ENCODE assay signal across 27 cellular contexts in genomic region chr5:59433174-59433573, GRCh38.
A peak's percentile ranks its signal among the peaks of the same experiment; 100 is the strongest.
DNase-seq lines count a peak whose midpoint lies in the region; ATAC-seq, FAIRE-seq and TF ChIP-seq lines count a peak whose summit lies in the region.
"Had no signal": no experiment of that assay in that cellular context is flagged by ENCODE, and none has a peak within 500 bp of the region (broad histone marks: within the 10 kb centered on the region; RNA-seq: fewer than 3 reads in every experiment).

No MANE protein-coding gene starts in this region.

- no peak overlapping the region for H3K4me2 ChIP-seq in HepG2 (ENCODE audit: low read depth, low read length)
- H3K4me2 ChIP-seq in neural progenitor cell, result no peak overlapping the region
- H3K4me2 ChIP-seq: BLaER1 had no signal

- peaks cover 0 to 12% (median 2%) of the 10 kb centered on the region in 4 donors for H3K4me1 ChIP-seq in right lobe of liver
- H3K4me1 ChIP-seq in HepG2 (ENCODE audit: insufficient read depth, low read length), result no peaks in the 10 kb centered on the region
- peaks cover 8% of the 10 kb centered on the region for H3K4me1 ChIP-seq in neural progenitor cell
- H3K4me1 ChIP-seq in foreskin keratinocyte, result peaks cover 7% of the 10 kb centered on the region
- H3K4me1 ChIP-seq: BE2C, BLaER1 had no signal

- FAIRE-seq in HepG2 (lab: Jason Lieb, UNC), result no peak
- FAIRE-seq: A204.1, G401.6, GM12891, GM19239 had no signal

- in situ Hi-C loops in HepG2 (cut with HindIII; ENCODE audit: extremely low pct_ligation_motif_present, low pct_unique_long_range_greater_than_20kb), result no loop called here

- no peaks in the 10 kb centered on the region for H3F3A ChIP-seq in neural progenitor cell (ENCODE audit: low read depth)

- no peak for TF ChIP-seq POLR2A in right lobe of liver (IDR thresholded peaks at IDR 0.05)
- no peak for TF ChIP-seq POLR2A in HepG2 (IDR thresholded peaks at IDR 0.05; ENCODE audit: insufficient read depth in 1 of 2, low read depth in 2 of 2, low read length in 2 of 2)

- H3K79me2 ChIP-seq in HepG2 (ENCODE audit: insufficient read depth, low read length), result no peaks in the 10 kb centered on the region
- no peaks in the 10 kb centered on the region for H3K79me2 ChIP-seq in neural progenitor cell (ENCODE audit: low read depth)

- no peaks in the 10 kb centered on the region for H3K27me3 Mint-ChIP-seq in neural progenitor cell (ENCODE audit: insufficient read depth, low read depth)

- ATAC-seq in right lobe of liver (peak; percentile 77 to 87 (median 83)), HepG2 (no peak), left lobe of liver (peak; percentile 52), foreskin keratinocyte (no peak)

- H3K36me3 Mint-ChIP-seq in neural progenitor cell, result no peaks in the 10 kb centered on the region
- H3K36me3 Mint-ChIP-seq: CD4-positive, alpha-beta memory T cell; CD4-positive, CD25-positive, alpha-beta regulatory T cell; CD8-positive, alpha-beta memory T cell had no signal

- no peaks in the 10 kb centered on the region for H3K9me3 ChIP-seq in right lobe of liver
- no peaks in the 10 kb centered on the region for H3K9me3 ChIP-seq in HepG2 (ENCODE audit: low read length)
- H3K9me3 ChIP-seq in neural progenitor cell (ENCODE audit: low read depth), result no peaks in the 10 kb centered on the region
- H3K9me3 ChIP-seq: BE2C, BLaER1 had no signal

- WGBS in right lobe of liver (ENCODE audit: insufficient coverage, low coverage, low lambda C conversion rate, missing lambda C conversion rate), result 15% methylated on average over 1 of the region's 1 CpG
- 73% methylated on average over 1 of the region's 1 CpG for WGBS in HepG2 (ENCODE audit: low lambda C conversion rate)

- POLR2A ChIA-PET in HepG2 (lab: Yijun Ruan, JAX), result no interaction called here

- CTCF ChIA-PET in HepG2 (lab: Yijun Ruan, JAX; ENCODE audit: low intra/inter-chr PET ratio, low total read pairs), result no interaction called here

- no peak for TF ChIP-seq CTCF in right lobe of liver (IDR thresholded peaks at IDR 0.05)
- TF ChIP-seq CTCF in HepG2 (CRISPR knock-in tag; IDR thresholded peaks at IDR 0.05), result no peak
- no peak for TF ChIP-seq CTCF in neural progenitor cell (IDR thresholded peaks at IDR 0.05)
- TF ChIP-seq CTCF in foreskin keratinocyte (conservative IDR thresholded peaks at IDR 0.05), result no peak

- H3K36me3 ChIP-seq in right lobe of liver, result no peaks in the 10 kb centered on the region
- no peaks in the 10 kb centered on the region for H3K36me3 ChIP-seq in HepG2 (replicated peaks in 1 of 2; ENCODE audit: control insufficient read depth in 1 of 2, insufficient read depth in 2 of 2, low read length in 2 of 2)
- H3K36me3 ChIP-seq in neural progenitor cell, result no peaks in the 10 kb centered on the region
- H3K36me3 ChIP-seq: BE2C, BLaER1 had no signal

- DNase-seq in right lobe of liver, result peak in 1 of 3 donors; percentile 21
- no peak for DNase-seq in HepG2 (ENCODE audit: low spot score)
- DNase-seq in left lobe of liver (ENCODE audit: low spot score), result no peak
- peak; percentile 21 for DNase-seq in neural progenitor cell (ENCODE audit: low spot score)
- no peak for DNase-seq in head of caudate nucleus
- no peak for DNase-seq in foreskin keratinocyte
- DNase-seq: 8988T; ACHN; BE2C; C1 segment of cervical spinal cord; CD4-positive, alpha-beta memory T cell; CD4-positive, CD25-positive, alpha-beta regulatory T cell; CD8-positive, alpha-beta memory T cell; COR-L47; DMS 273 treated with DMSO at 0.1 percent for 48 hours; DMS153; DMS53; DMS79; DND-41; EL; GF-D8 had no signal

- H3K9ac ChIP-seq in HepG2 (ENCODE audit: insufficient read depth, low read depth, low read length) (no peak overlapping the region), neural progenitor cell (no peak overlapping the region)
- H3K9ac ChIP-seq: BLaER1 had no signal

- H3K4me3 Mint-ChIP-seq in neural progenitor cell, result no peak overlapping the region
- H3K4me3 Mint-ChIP-seq: CD14-positive monocyte; CD4-positive, alpha-beta memory T cell; CD4-positive, CD25-positive, alpha-beta regulatory T cell; CD8-positive, alpha-beta memory T cell had no signal

- TF ChIP-seq EP300 in HepG2 (IDR thresholded peaks at IDR 0.05; ENCODE audit: low read depth in 2 of 2, low read length in 2 of 2) (no peak), HepG2 (CRISPR knock-in tag; IDR thresholded peaks at IDR 0.05; ENCODE audit: borderline replicate concordance) (no peak)

- H4K20me1 ChIP-seq in HepG2 (ENCODE audit: insufficient read depth, low read length) (no peaks in the 10 kb centered on the region), neural progenitor cell (ENCODE audit: low read depth) (no peaks in the 10 kb centered on the region)
- H4K20me1 ChIP-seq: BLaER1 had no signal

- no peak overlapping the region for H3K27ac Mint-ChIP-seq in neural progenitor cell
- H3K27ac Mint-ChIP-seq: CD14-positive monocyte; CD4-positive, alpha-beta memory T cell; CD4-positive, CD25-positive, alpha-beta regulatory T cell; CD8-positive, alpha-beta memory T cell had no signal

- H3K4me3 ChIP-seq in right lobe of liver (no peak overlapping the region), HepG2 (replicated peaks in 1 of 3; ENCODE audit: insufficient read depth in 1 of 3, low read depth in 2 of 3, low read length in 3 of 3) (no peak overlapping the region), neural progenitor cell (no peak overlapping the region)
- H3K4me3 ChIP-seq: BLaER1 had no signal

- no peak overlapping the region for H3K27ac ChIP-seq in right lobe of liver
- H3K27ac ChIP-seq in HepG2 (ENCODE audit: extremely low read length, insufficient read depth, low read length), result no peak overlapping the region
- no peak overlapping the region for H3K27ac ChIP-seq in neural progenitor cell
- H3K27ac ChIP-seq in foreskin keratinocyte, result no peak overlapping the region
- H3K27ac ChIP-seq: BLaER1 had no signal

- H2AFZ ChIP-seq in HepG2 (ENCODE audit: low read length), result no peak overlapping the region
- H2AFZ ChIP-seq in neural progenitor cell (replicated peaks), result no peak overlapping the region

- no TSS peak for BruUV-seq in HepG2 (replicated peaks; lab: Mats Ljungman, UMichigan)

- H3K4me1 Mint-ChIP-seq in neural progenitor cell, result no peaks in the 10 kb centered on the region
- H3K4me1 Mint-ChIP-seq: CD14-positive monocyte; CD4-positive, alpha-beta memory T cell; CD4-positive, CD25-positive, alpha-beta regulatory T cell; CD8-positive, alpha-beta memory T cell had no signal

- H3K27me3 ChIP-seq in right lobe of liver, result no peaks in the 10 kb centered on the region
- H3K27me3 ChIP-seq in HepG2 (ENCODE audit: control insufficient read depth in 1 of 2, insufficient read depth in 2 of 2, low read length in 2 of 2), result no peaks in the 10 kb centered on the region
- H3K27me3 ChIP-seq in neural progenitor cell, result no peaks in the 10 kb centered on the region
- no peaks in the 10 kb centered on the region for H3K27me3 ChIP-seq in foreskin keratinocyte
- H3K27me3 ChIP-seq: BE2C, BLaER1 had no signal

- H3K9me3 Mint-ChIP-seq in neural progenitor cell, result no peaks in the 10 kb centered on the region
- H3K9me3 Mint-ChIP-seq: CD14-positive monocyte; CD4-positive, alpha-beta memory T cell; CD8-positive, alpha-beta memory T cell had no signal

- no peak for TF ChIP-seq RAD21 in HepG2 (CRISPR knock-in tag; IDR thresholded peaks at IDR 0.05)

- intact Hi-C loops in right lobe of liver (cut with DNase I), result no loop called here
- intact Hi-C loops in HepG2 (cut with micrococcal nuclease; ENCODE audit: unreplicated experiment), result no loop called here
- intact Hi-C loops in head of caudate nucleus (cut with DNase I), result no loop called here

TF ChIP-seq in HepG2, 621 proteins besides CTCF, POLR2A, EP300 and RAD21 (continues in another document):
- TF ChIP-seq SPEN (CRISPR knock-in tag; IDR thresholded peaks at IDR 0.05; ENCODE audit: low read depth) (no peak), SOX13 (IDR thresholded peaks at IDR 0.05) (no peak), SOX13 (CRISPR knock-in tag; conservative IDR thresholded peaks at IDR 0.05 in 1 of 2, IDR thresholded peaks at IDR 0.05 in 1 of 2) (no peak), ZNF205 (CRISPR knock-in tag; IDR thresholded peaks at IDR 0.05) (no peak), KLF15 (CRISPR knock-in tag; IDR thresholded peaks at IDR 0.05; ENCODE audit: borderline replicate concordance) (no peak), NFYB (CRISPR knock-in tag; IDR thresholded peaks at IDR 0.05) (no peak), ZBTB7B (CRISPR knock-in tag; IDR thresholded peaks at IDR 0.05) (no peak), FLYWCH1 (CRISPR knock-in tag; IDR thresholded peaks at IDR 0.05) (no peak), PTBP1 (IDR thresholded peaks at IDR 0.05; ENCODE audit: low read depth, low read length, poor library complexity, severe bottlenecking) (no peak), ZSCAN9 (CRISPR knock-in tag; IDR thresholded peaks at IDR 0.05; ENCODE audit: borderline replicate concordance) (no peak), KLF12 (CRISPR knock-in tag; IDR thresholded peaks at IDR 0.05; ENCODE audit: borderline replicate concordance) (no peak), MATR3 (CRISPR knock-in tag; IDR thresholded peaks at IDR 0.05) (no peak), MAX (IDR thresholded peaks at IDR 0.05) (no peak), HOXA9 (CRISPR knock-in tag; IDR thresholded peaks at IDR 0.05; ENCODE audit: borderline replicate concordance) (no peak), POGK (CRISPR knock-in tag; conservative IDR thresholded peaks at IDR 0.05) (no peak)

Comparison
In these comparisons a context has a peak if more than half of its experiments do, and no peak if none do; other contexts are left out.
1. ATAC-seq: peak in right lobe of liver (4 of 4) and left lobe of liver (single experiment); none in HepG2 (single experiment) and foreskin keratinocyte (single experiment).